1 cellular context compared by ENCODE assay signal in genomic region chr6:146593978-146594377, GRCh38.
TF ChIP-seq lines count a peak whose summit lies in the region.

No MANE protein-coding gene starts in this region.

TF ChIP-seq in HepG2, 621 proteins besides CTCF, POLR2A, EP300 and RAD21:
- TF ChIP-seq JUNB (CRISPR knock-in tag; IDR thresholded peaks at IDR 0.05; ENCODE audit: borderline replicate concordance) (no peak), ZBED4 (CRISPR knock-in tag; IDR thresholded peaks at IDR 0.05; ENCODE audit: borderline replicate concordance) (no peak), POGK (CRISPR knock-in tag; conservative IDR thresholded peaks at IDR 0.05) (no peak), ATF6 (CRISPR knock-in tag; conservative IDR thresholded peaks at IDR 0.05) (no peak), PRDM4 (CRISPR knock-in tag; IDR thresholded peaks at IDR 0.05; ENCODE audit: borderline replicate concordance) (no peak), SOX13 (IDR thresholded peaks at IDR 0.05) (no peak), SOX13 (CRISPR knock-in tag; conservative IDR thresholded peaks at IDR 0.05 in 1 of 2, IDR thresholded peaks at IDR 0.05 in 1 of 2) (no peak)
